8 cellular contexts compared by ENCODE assay signal in genomic region chr16:12802661-12803060, GRCh38. TPM values are rescaled to one million over a fixed set of nuclear protein-coding genes. Genes with fewer than 3 reads are reported as not detected.
DNase-seq lines count a peak whose midpoint lies in the region; FAIRE-seq and TF ChIP-seq lines count a peak whose summit lies in the region.

No MANE protein-coding gene starts in this region.

- H3K36me3 ChIP-seq in Caco-2 (ENCODE audit: control insufficient read depth, insufficient read depth, low read length): no peaks in the 10 kb centered on the region
- no peaks in the 10 kb centered on the region for H3K36me3 ChIP-seq in Peyer's patch

- H3K9me3 Mint-ChIP-seq in Caco-2 (ENCODE audit: unreplicated experiment): no peaks in the 10 kb centered on the region
- H3K9me3 Mint-ChIP-seq in progenitor cell of endocrine pancreas (ENCODE audit: low read depth): peaks cover 3% of the 10 kb centered on the region

- intact Hi-C loops in Caco-2 (cut with micrococcal nuclease; ENCODE audit: unreplicated experiment): loop anchor here (5.0 kb wide), 1 partner anchor 190 kb away; no protein-coding TSS in a partner anchor

- BruUV-seq in Caco-2 (replicated peaks; lab: Mats Ljungman, UMichigan): no TSS peak

- H3K27ac Mint-ChIP-seq in Caco-2 (ENCODE audit: unreplicated experiment) (peak overlapping the region; percentile 89), progenitor cell of endocrine pancreas (peak overlapping the region; percentile 95)

- H3K4me1 Mint-ChIP-seq in Caco-2 (ENCODE audit: low read depth, unreplicated experiment): peaks cover 11% of the 10 kb centered on the region
- H3K4me1 Mint-ChIP-seq in progenitor cell of endocrine pancreas (ENCODE audit: low read depth): peaks cover 15% of the 10 kb centered on the region

- CTCF ChIA-PET in Caco-2 (lab: Charles Lee): no interaction called here

- no peaks in the 10 kb centered on the region for H3K27me3 ChIP-seq in Caco-2 (replicated peaks; ENCODE audit: control insufficient read depth, insufficient read depth, low read length)
- H3K27me3 ChIP-seq in Peyer's patch: no peaks in the 10 kb centered on the region

- TF ChIP-seq CTCF in Caco-2 (IDR thresholded peaks at IDR 0.05; ENCODE audit: insufficient read depth in 1 of 2, low read depth in 1 of 2, low read length in 1 of 2, severe bottlenecking in 1 of 2, unreplicated experiment in 1 of 2): no peak
- no peak for TF ChIP-seq CTCF in Peyer's patch (IDR thresholded peaks at IDR 0.05)
- TF ChIP-seq CTCF in progenitor cell of endocrine pancreas (IDR thresholded peaks at IDR 0.05; ENCODE audit: unreplicated experiment): no peak

- H3K27ac ChIP-seq in Peyer's patch: peak overlapping the region in 3 of 4 donors; percentile 88 to 92 (median 92)

- no peak for FAIRE-seq in H54 (lab: Jason Lieb, UNC)

- TF ChIP-seq POLR2A in Peyer's patch (IDR thresholded peaks at IDR 0.05) (no peak), erythroblast (IDR thresholded peaks at IDR 0.05; ENCODE audit: low read length) (no peak), H54 (IDR thresholded peaks at IDR 0.05; ENCODE audit: low read depth, low read length) (no peak)

- H3K36me3 Mint-ChIP-seq in Caco-2 (ENCODE audit: insufficient read depth, unreplicated experiment): peaks cover 5% of the 10 kb centered on the region
- H3K36me3 Mint-ChIP-seq in progenitor cell of endocrine pancreas (ENCODE audit: insufficient read depth): peaks cover 1% of the 10 kb centered on the region

- H3K9me3 ChIP-seq in Caco-2 (no peaks in the 10 kb centered on the region), Peyer's patch (no peaks in the 10 kb centered on the region)

- H3K27me3 Mint-ChIP-seq in Caco-2 (ENCODE audit: insufficient read depth, unreplicated experiment): no peaks in the 10 kb centered on the region
- no peaks in the 10 kb centered on the region for H3K27me3 Mint-ChIP-seq in progenitor cell of endocrine pancreas

- H3K4me1 ChIP-seq in Caco-2: peaks cover 11% of the 10 kb centered on the region; the same call in 1 of the 2 replicates
- peaks cover 0 to 22% (median 5%) of the 10 kb centered on the region in 4 donors for H3K4me1 ChIP-seq in Peyer's patch

- H3K4me3 Mint-ChIP-seq in Caco-2 (ENCODE audit: unreplicated experiment): peak overlapping the region; percentile 91
- H3K4me3 Mint-ChIP-seq in progenitor cell of endocrine pancreas (ENCODE audit: low read depth): peak overlapping the region; percentile 94

- DNase-seq in Caco-2: no peak
- DNase-seq in Peyer's patch: no peak
- DNase-seq in erythroblast (lab: John Stamatoyannopoulos, UW): peak; percentile 36 to 39
- no peak for DNase-seq in progenitor cell of endocrine pancreas (ENCODE audit: low spot score, unreplicated experiment)
- DNase-seq in NCI-H1694 treated with DMSO at 0.1 percent for 48 hours (lab: John Stamatoyannopoulos, UW): no peak
- no peak for DNase-seq in H54 (ENCODE audit: insufficient read length, low spot score)
- DNase-seq in NCI-H1048 (lab: John Stamatoyannopoulos, UW): no peak
- DNase-seq in GM19238 (ENCODE audit: insufficient read length, low spot score): no peak

- POLR2A ChIA-PET in Caco-2 (lab: Charles Lee): no interaction called here

- H3K4me3 ChIP-seq in Caco-2 (ENCODE audit: low read depth, low read length): peak overlapping the region; percentile 80
- H3K4me3 ChIP-seq in Peyer's patch: peak overlapping the region; percentile 69 to 74 (median 72)

RNA-seq across cellular contexts. Expression of gene CPPED1, which starts 1.0 kb away (rescaled TPM):
- total RNA-seq in Caco-2 (2022) (27.5 and 34.9 TPM in 2 replicates), Peyer's patch (10 to 100 TPM; 26.7 to 47.9 (median 36.3) TPM), progenitor cell of endocrine pancreas (11.6 and 13.2 TPM in 2 replicates)

Comparison
In these comparisons a context has a peak if more than half of its experiments do, and no peak if none do; other contexts are left out.
1. DNase-seq: peak in erythroblast (2 of 2); none in Caco-2 (0 of 2), Peyer's patch (0 of 3), progenitor cell of endocrine pancreas (single experiment), NCI-H1694 treated with DMSO at 0.1 percent for 48 hours (single experiment), H54 (single experiment), NCI-H1048 (single experiment) and GM19238 (single experiment).